In the genomic region with DNA sequence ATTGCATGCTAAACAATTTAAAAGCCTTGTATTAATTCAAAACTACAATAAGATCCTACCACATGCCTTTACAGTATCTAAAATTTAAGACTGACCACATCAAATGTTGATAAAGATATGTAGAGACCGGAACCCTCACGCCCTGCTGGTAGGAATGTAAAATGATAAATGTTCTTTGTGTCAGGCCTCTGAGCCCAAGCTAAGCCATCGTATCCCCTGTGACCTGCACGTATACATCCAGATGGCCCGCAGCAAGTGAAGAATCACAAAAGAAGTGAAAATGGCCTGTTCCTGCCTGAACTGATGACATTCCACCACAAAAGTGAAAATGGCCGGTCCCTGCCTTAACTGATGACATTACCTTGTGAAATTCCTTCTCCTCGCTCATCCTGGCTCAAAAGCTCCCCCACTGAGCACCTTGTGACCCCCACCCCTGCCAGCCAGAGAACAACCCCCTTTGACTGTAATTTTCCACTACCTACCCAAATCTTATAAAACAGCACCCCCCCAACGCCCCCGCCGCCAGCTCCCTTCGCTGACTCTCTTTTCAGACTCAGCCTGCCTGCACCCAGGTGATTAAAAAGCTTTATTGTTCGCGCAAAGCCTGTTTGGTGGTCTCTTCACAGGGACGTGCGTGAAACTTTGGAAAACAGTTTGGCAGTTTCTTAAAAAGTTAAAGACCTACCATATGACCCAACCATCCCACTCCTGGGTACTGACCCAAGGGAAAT, we compare ENCODE assay signal across 1 cellular context.
TF ChIP-seq lines count a peak whose summit lies in the region.
"Not testable (repeated sequence)": the region's sequence is repeated elsewhere in the genome, so short reads cannot be mapped to it uniquely, and the experiment has no call there.

No MANE protein-coding gene starts in this region.

TF ChIP-seq in K562, 482 proteins besides CTCF, POLR2A, EP300 and RAD21:
- TF ChIP-seq TEAD2 (tag; IDR thresholded peaks at IDR 0.05) (peak; percentile 93), ETV1 (tag; conservative IDR thresholded peaks at IDR 0.05; ENCODE audit: low read depth) (peak; percentile 50; the same call in 1 of the 2 replicates), MEIS2 (IDR thresholded peaks at IDR 0.05; ENCODE audit: partially characterized antibody) (peak; percentile 33), TEAD1 (CRISPR knock-in tag; IDR thresholded peaks at IDR 0.05) (peak; percentile 97 to 99), ARNT (IDR thresholded peaks at IDR 0.05) (peak in 1 of 2 experiments; percentile 58; a peak in 1 of 4 replicates), TEAD4 (IDR thresholded peaks at IDR 0.05; ENCODE audit: low read length) (peak; percentile 66)
- TF ChIP-seq TEAD4 (CRISPR knock-in tag; IDR thresholded peaks at IDR 0.05; ENCODE audit: borderline replicate concordance): not testable (repeated sequence)
